ENCODE assay signal across 11 cellular contexts in genomic region chr13:50400930-50401553, GRCh38.
DNase-seq lines count a peak whose midpoint lies in the region; ATAC-seq and TF ChIP-seq lines count a peak whose summit lies in the region.
"Had no signal": no experiment of that assay in that cellular context is flagged by ENCODE, and none has a peak within 500 bp of the region (broad histone marks: within the 10 kb centered on the region; RNA-seq: fewer than 3 reads in every experiment).

No MANE protein-coding gene starts in this region.

- no peak overlapping the region for H3K4me3 ChIP-seq in OCI-LY7 (ENCODE audit: low read depth, low read length, poor library complexity, severe bottlenecking)
- no peak overlapping the region for H3K4me3 ChIP-seq in fibroblast of lung (replicated peaks in 1 of 4; ENCODE audit: control extremely low read depth in 1 of 4, insufficient read depth in 1 of 4, low read depth in 3 of 4, low read length in 4 of 4)
- no peak overlapping the region for H3K4me3 ChIP-seq in endodermal cell (ENCODE audit: low read length)

- H3K79me2 ChIP-seq in OCI-LY7 (ENCODE audit: insufficient read depth, low read depth, low read length) (no peaks in the 10 kb centered on the region), fibroblast of lung (ENCODE audit: control insufficient read depth, insufficient read depth, low read length) (no peaks in the 10 kb centered on the region)

- H3K4me2 ChIP-seq in OCI-LY7 (ENCODE audit: low read length) (0 out of 2 replicates have a peak overlapping the region, but pooled peaks have one; percentile 5), fibroblast of lung (ENCODE audit: extremely low read depth, insufficient read depth, low read length) (peak overlapping the region; percentile 47)

- CTCF ChIA-PET in OCI-LY7 (lab: Charles Lee; ENCODE audit: unreplicated experiment): no interaction called here

- POLR2A ChIA-PET in OCI-LY7 (lab: Charles Lee): interaction anchor here (0.6 to 1.4 kb wide), 6 partner anchors 9 to 882 kb away, joined by 3 to 7 read pairs (median 3); partner anchors contain the start of gene SPRYD7
- POLR2A ChIA-PET in naive thymus-derived CD8-positive, alpha-beta T cell (lab: Charles Lee): interaction anchor here (0.5 kb wide), 1 partner anchor 576 kb away, joined by 3 read pairs; no protein-coding TSS in a partner anchor

- WGBS in endodermal cell (ENCODE audit: insufficient coverage in 1 of 2, insufficient read length in 1 of 2), 2 experiments: 79 to 88% methylated on average over 3 of the region's 3 CpGs

- peaks cover 48% of the 10 kb centered on the region for H3K27me3 Mint-ChIP-seq in endodermal cell (ENCODE audit: insufficient read depth)
- no peaks in the 10 kb centered on the region for H3K27me3 Mint-ChIP-seq in stimulated activated naive B cell treated with anti-CD40 and anti-IgM and Interleukin-4, amounts not matched to agents 10 μg/mL and 1 μg/mL and 100 μg/mL, for 72 hours
- H3K27me3 Mint-ChIP-seq in naive thymus-derived CD8-positive, alpha-beta T cell: peaks cover 0 to 12% (median 0%) of the 10 kb centered on the region in 5 donors

- H3K4me1 ChIP-seq in OCI-LY7 (ENCODE audit: insufficient read depth, low read length, poor library complexity, severe bottlenecking): peaks cover 8% of the 10 kb centered on the region
- H3K4me1 ChIP-seq in fibroblast of lung (ENCODE audit: control insufficient read depth, extremely low read depth, insufficient read depth, low read length): peaks cover 8% of the 10 kb centered on the region
- no peaks in the 10 kb centered on the region for H3K4me1 ChIP-seq in endodermal cell (ENCODE audit: control insufficient read depth, insufficient read depth, low read length)

- peaks cover 4% of the 10 kb centered on the region for H3K36me3 Mint-ChIP-seq in endodermal cell (ENCODE audit: low read depth)
- no peaks in the 10 kb centered on the region for H3K36me3 Mint-ChIP-seq in stimulated activated naive B cell treated with anti-CD40 and anti-IgM and Interleukin-4, amounts not matched to agents 10 μg/mL and 1 μg/mL and 100 μg/mL, for 72 hours
- H3K36me3 Mint-ChIP-seq in naive thymus-derived CD8-positive, alpha-beta T cell: no peaks in the 10 kb centered on the region

- H3K27ac ChIP-seq in OCI-LY7 (ENCODE audit: low read depth, low read length, poor library complexity, severe bottlenecking) (no peak overlapping the region), fibroblast of lung (ENCODE audit: insufficient read depth, low read length) (no peak overlapping the region), endodermal cell (ENCODE audit: low read depth, low read length) (no peak overlapping the region)

- peak; percentile 58 for DNase-seq in DMS 273 treated with DMSO at 0.1 percent for 48 hours (lab: John Stamatoyannopoulos, UW)
- no peak for DNase-seq in OCI-LY7 (ENCODE audit: low spot score)
- peak; percentile 84 to 97 for DNase-seq in fibroblast of lung (ENCODE audit: low read depth in 2 of 2)
- peak; percentile 65 for DNase-seq in occipital lobe (lab: John Stamatoyannopoulos, UW)
- no peak for DNase-seq in endodermal cell
- DNase-seq in stimulated activated naive B cell treated with anti-CD40 and anti-IgM and Interleukin-4, amounts not matched to agents 10 μg/mL and 1 μg/mL and 100 μg/mL, for 72 hours: no peak
- DNase-seq in naive thymus-derived CD8-positive, alpha-beta T cell: no peak
- no peak for DNase-seq in NCI-H1105 treated with DMSO at 0.1 percent for 48 hours (lab: John Stamatoyannopoulos, UW)
- DNase-seq: Kasumi-1; stimulated activated CD4-positive, alpha-beta T cell treated with anti-CD3 and anti-CD28 coated beads, Interleukin-2, amount 100 ng/mL, for 24 hours; SW 1271 had no signal

- H3K4me1 Mint-ChIP-seq in endodermal cell: peaks cover 1% of the 10 kb centered on the region
- H3K4me1 Mint-ChIP-seq in stimulated activated naive B cell treated with anti-CD40 and anti-IgM and Interleukin-4, amounts not matched to agents 10 μg/mL and 1 μg/mL and 100 μg/mL, for 72 hours: peaks cover 0 to 13% of the 10 kb centered on the region in 2 donors
- no peaks in the 10 kb centered on the region for H3K4me1 Mint-ChIP-seq in naive thymus-derived CD8-positive, alpha-beta T cell

- TF ChIP-seq CTCF in OCI-LY7 (conservative IDR thresholded peaks at IDR 0.05; ENCODE audit: low read length) (no peak), fibroblast of lung (conservative IDR thresholded peaks at IDR 0.05 in 1 of 2, IDR thresholded peaks at IDR 0.05 in 1 of 2; ENCODE audit: low read depth in 1 of 2, low read length in 2 of 2) (no peak), endodermal cell (conservative IDR thresholded peaks at IDR 0.05) (no peak)

- no TSS peak for BruUV-seq in OCI-LY7 (replicated peaks; lab: Mats Ljungman, UMichigan)

- H4K20me1 ChIP-seq in OCI-LY7 (ENCODE audit: insufficient read depth, low read length): no peaks in the 10 kb centered on the region
- no peaks in the 10 kb centered on the region for H4K20me1 ChIP-seq in fibroblast of lung (ENCODE audit: control insufficient read depth, extremely low read depth, insufficient read depth, low read length)

- H2AFZ ChIP-seq in OCI-LY7 (ENCODE audit: low read length) (peak overlapping the region; percentile 56; the same call in 1 of the 2 replicates), fibroblast of lung (ENCODE audit: low read length) (no peak overlapping the region)

- no peak overlapping the region for H3K4me3 Mint-ChIP-seq in endodermal cell
- H3K4me3 Mint-ChIP-seq in stimulated activated naive B cell treated with anti-CD40 and anti-IgM and Interleukin-4, amounts not matched to agents 10 μg/mL and 1 μg/mL and 100 μg/mL, for 72 hours: no peak overlapping the region
- H3K4me3 Mint-ChIP-seq in naive thymus-derived CD8-positive, alpha-beta T cell: no peak overlapping the region

- H3K27me3 ChIP-seq in fibroblast of lung (ENCODE audit: control insufficient read depth, insufficient read depth, low read length) (no peaks in the 10 kb centered on the region), endodermal cell (ENCODE audit: control insufficient read depth, insufficient read depth, low read length, poor library complexity, severe bottlenecking) (no peaks in the 10 kb centered on the region)

- H3K9me3 ChIP-seq in OCI-LY7 (ENCODE audit: low read length) (no peaks in the 10 kb centered on the region), fibroblast of lung (ENCODE audit: control insufficient read depth, insufficient read depth, low read depth, low read length) (no peaks in the 10 kb centered on the region), endodermal cell (ENCODE audit: control insufficient read depth, low read length) (peaks cover 5% of the 10 kb centered on the region)

- peaks cover 12% of the 10 kb centered on the region for H3K9me3 Mint-ChIP-seq in endodermal cell
- peaks cover 0 to 3% of the 10 kb centered on the region in 2 donors for H3K9me3 Mint-ChIP-seq in stimulated activated naive B cell treated with anti-CD40 and anti-IgM and Interleukin-4, amounts not matched to agents 10 μg/mL and 1 μg/mL and 100 μg/mL, for 72 hours
- H3K9me3 Mint-ChIP-seq in naive thymus-derived CD8-positive, alpha-beta T cell: no peaks in the 10 kb centered on the region

- no peaks in the 10 kb centered on the region for H3K9me2 ChIP-seq in OCI-LY7 (ENCODE audit: insufficient read depth, low read length)

- intact Hi-C loops in OCI-LY7 (cut with micrococcal nuclease; ENCODE audit: unreplicated experiment): loop anchor here (10.0 kb wide), 1 partner anchor 64 kb away; no protein-coding TSS in a partner anchor

- ATAC-seq in stimulated activated naive B cell treated with anti-CD40 and anti-IgM and Interleukin-4, amounts not matched to agents 10 μg/mL and 1 μg/mL and 100 μg/mL, for 72 hours (replicated peaks): no peak
- ATAC-seq in naive thymus-derived CD8-positive, alpha-beta T cell: no peak

- no peak overlapping the region for H3K9ac ChIP-seq in fibroblast of lung (ENCODE audit: insufficient read depth, low read length)
- H3K9ac ChIP-seq in endodermal cell (ENCODE audit: extremely low read depth, low read length, poor library complexity, severe bottlenecking): no peak overlapping the region

- no peak overlapping the region for H3K27ac Mint-ChIP-seq in endodermal cell
- H3K27ac Mint-ChIP-seq in stimulated activated naive B cell treated with anti-CD40 and anti-IgM and Interleukin-4, amounts not matched to agents 10 μg/mL and 1 μg/mL and 100 μg/mL, for 72 hours: no peak overlapping the region
- no peak overlapping the region for H3K27ac Mint-ChIP-seq in naive thymus-derived CD8-positive, alpha-beta T cell

- H3K36me3 ChIP-seq in OCI-LY7 (ENCODE audit: insufficient read depth, low read length) (no peaks in the 10 kb centered on the region), fibroblast of lung (ENCODE audit: control insufficient read depth, insufficient read depth, low read length) (no peaks in the 10 kb centered on the region), endodermal cell (ENCODE audit: control insufficient read depth, insufficient read depth, low read length) (no peaks in the 10 kb centered on the region)

Comparison
In these comparisons a context has a peak if more than half of its experiments do, and no peak if none do; other contexts are left out.
1. DNase-seq: peak in DMS 273 treated with DMSO at 0.1 percent for 48 hours (single experiment), fibroblast of lung (2 of 2) and occipital lobe (single experiment); none in OCI-LY7 (single experiment), endodermal cell (single experiment), stimulated activated naive B cell treated with anti-CD40 and anti-IgM and Interleukin-4, amounts not matched to agents 10 μg/mL and 1 μg/mL and 100 μg/mL, for 72 hours (single experiment), naive thymus-derived CD8-positive, alpha-beta T cell (0 of 10) and NCI-H1105 treated with DMSO at 0.1 percent for 48 hours (single experiment).